ENCODE assay signal across 1 cellular context in the genomic region with DNA sequence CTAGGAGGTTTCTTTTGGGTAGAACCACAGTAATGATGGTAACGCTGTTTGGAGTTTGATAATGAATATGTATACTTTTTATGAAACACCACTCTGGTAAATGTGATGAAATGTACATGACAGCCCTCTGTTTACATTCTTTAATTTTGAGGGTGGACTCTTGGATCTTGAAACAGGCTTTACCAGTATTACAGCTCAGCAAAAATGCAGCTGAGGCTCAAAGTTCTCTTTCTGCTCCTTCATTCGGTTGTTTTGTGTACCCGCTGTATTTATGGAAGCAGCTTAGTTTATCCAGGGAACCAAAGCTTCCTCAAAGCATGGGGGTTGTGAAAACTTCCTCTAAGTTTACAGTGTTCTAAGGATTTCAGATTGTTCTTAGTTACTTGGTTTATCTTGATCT.
TF ChIP-seq lines count a peak whose summit lies in the region.

No MANE protein-coding gene starts in this region.

TF ChIP-seq in HepG2, 621 proteins besides CTCF, POLR2A, EP300 and RAD21 (continued from another document and continues in another):
- TF ChIP-seq ZBTB46 (CRISPR knock-in tag; IDR thresholded peaks at IDR 0.05; ENCODE audit: borderline replicate concordance) (no peak), U2AF2 (IDR thresholded peaks at IDR 0.05; ENCODE audit: low read depth, low read length) (no peak), IRF2 (CRISPR knock-in tag; IDR thresholded peaks at IDR 0.05) (peak; percentile 55; the same call in 1 of the 2 replicates), ZNF687 (CRISPR knock-in tag; IDR thresholded peaks at IDR 0.05) (no peak), ZNF326 (CRISPR knock-in tag; IDR thresholded peaks at IDR 0.05; ENCODE audit: borderline replicate concordance) (no peak), HOXA5 (CRISPR knock-in tag; IDR thresholded peaks at IDR 0.05) (no peak), HNRNPUL1 (IDR thresholded peaks at IDR 0.05; ENCODE audit: low read depth, low read length) (no peak), ZSCAN31 (CRISPR knock-in tag; IDR thresholded peaks at IDR 0.05; ENCODE audit: low read depth) (no peak), NFAT5 (CRISPR knock-in tag; IDR thresholded peaks at IDR 0.05) (no peak), RFXAP (CRISPR knock-in tag; IDR thresholded peaks at IDR 0.05; ENCODE audit: borderline replicate concordance) (no peak), ZNF282 (IDR thresholded peaks at IDR 0.05; ENCODE audit: partially characterized antibody) (no peak), SRY (CRISPR knock-in tag; IDR thresholded peaks at IDR 0.05) (no peak), NFRKB (IDR thresholded peaks at IDR 0.05) (no peak), ZNF263 (CRISPR knock-in tag; IDR thresholded peaks at IDR 0.05) (no peak), ARID5B (CRISPR knock-in tag; IDR thresholded peaks at IDR 0.05) (peak; percentile 98), ZSCAN9 (CRISPR knock-in tag; IDR thresholded peaks at IDR 0.05; ENCODE audit: borderline replicate concordance) (0 out of 2 replicates have a peak, but pooled peaks have one; percentile 25), MIXL1 (CRISPR knock-in tag; IDR thresholded peaks at IDR 0.05) (peak; percentile 94), ZNF549 (CRISPR knock-in tag; IDR thresholded peaks at IDR 0.05) (no peak), EEA1 (CRISPR knock-in tag; IDR thresholded peaks at IDR 0.05; ENCODE audit: borderline replicate concordance) (no peak), JUN (CRISPR knock-in tag; IDR thresholded peaks at IDR 0.05) (no peak)
- TF ChIP-seq, protein P1, sequence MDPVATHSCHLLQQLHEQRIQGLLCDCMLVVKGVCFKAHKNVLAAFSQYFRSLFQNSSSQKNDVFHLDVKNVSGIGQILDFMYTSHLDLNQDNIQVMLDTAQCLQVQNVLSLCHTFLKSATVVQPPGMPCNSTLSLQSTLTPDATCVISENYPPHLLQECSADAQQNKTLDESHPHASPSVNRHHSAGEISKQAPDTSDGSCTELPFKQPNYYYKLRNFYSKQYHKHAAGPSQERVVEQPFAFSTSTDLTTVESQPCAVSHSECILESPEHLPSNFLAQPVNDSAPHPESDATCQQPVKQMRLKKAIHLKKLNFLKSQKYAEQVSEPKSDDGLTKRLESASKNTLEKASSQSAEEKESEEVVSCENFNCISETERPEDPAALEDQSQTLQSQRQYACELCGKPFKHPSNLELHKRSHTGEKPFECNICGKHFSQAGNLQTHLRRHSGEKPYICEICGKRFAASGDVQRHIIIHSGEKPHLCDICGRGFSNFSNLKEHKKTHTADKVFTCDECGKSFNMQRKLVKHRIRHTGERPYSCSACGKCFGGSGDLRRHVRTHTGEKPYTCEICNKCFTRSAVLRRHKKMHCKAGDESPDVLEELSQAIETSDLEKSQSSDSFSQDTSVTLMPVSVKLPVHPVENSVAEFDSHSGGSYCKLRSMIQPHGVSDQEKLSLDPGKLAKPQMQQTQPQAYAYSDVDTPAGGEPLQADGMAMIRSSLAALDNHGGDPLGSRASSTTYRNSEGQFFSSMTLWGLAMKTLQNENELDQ (CRISPR knock-in tag; IDR thresholded peaks at IDR 0.05; ENCODE audit: borderline replicate concordance), result no peak
- TF ChIP-seq, protein P2, sequence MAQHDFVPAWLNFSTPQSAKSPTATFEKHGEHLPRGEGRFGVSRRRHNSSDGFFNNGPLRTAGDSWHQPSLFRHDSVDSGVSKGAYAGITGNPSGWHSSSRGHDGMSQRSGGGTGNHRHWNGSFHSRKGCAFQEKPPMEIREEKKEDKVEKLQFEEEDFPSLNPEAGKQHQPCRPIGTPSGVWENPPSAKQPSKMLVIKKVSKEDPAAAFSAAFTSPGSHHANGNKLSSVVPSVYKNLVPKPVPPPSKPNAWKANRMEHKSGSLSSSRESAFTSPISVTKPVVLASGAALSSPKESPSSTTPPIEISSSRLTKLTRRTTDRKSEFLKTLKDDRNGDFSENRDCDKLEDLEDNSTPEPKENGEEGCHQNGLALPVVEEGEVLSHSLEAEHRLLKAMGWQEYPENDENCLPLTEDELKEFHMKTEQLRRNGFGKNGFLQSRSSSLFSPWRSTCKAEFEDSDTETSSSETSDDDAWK (CRISPR knock-in tag; IDR thresholded peaks at IDR 0.05), result no peak
- TF ChIP-seq, protein P3, sequence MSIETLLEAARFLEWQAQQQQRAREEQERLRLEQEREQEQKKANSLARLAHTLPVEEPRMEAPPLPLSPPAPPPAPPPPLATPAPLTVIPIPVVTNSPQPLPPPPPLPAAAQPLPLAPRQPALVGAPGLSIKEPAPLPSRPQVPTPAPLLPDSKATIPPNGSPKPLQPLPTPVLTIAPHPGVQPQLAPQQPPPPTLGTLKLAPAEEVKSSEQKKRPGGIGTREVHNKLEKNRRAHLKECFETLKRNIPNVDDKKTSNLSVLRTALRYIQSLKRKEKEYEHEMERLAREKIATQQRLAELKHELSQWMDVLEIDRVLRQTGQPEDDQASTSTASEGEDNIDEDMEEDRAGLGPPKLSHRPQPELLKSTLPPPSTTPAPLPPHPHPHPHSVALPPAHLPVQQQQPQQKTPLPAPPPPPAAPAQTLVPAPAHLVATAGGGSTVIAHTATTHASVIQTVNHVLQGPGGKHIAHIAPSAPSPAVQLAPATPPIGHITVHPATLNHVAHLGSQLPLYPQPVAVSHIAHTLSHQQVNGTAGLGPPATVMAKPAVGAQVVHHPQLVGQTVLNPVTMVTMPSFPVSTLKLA (IDR thresholded peaks at IDR 0.05), result no peak
- TF ChIP-seq, protein P4, sequence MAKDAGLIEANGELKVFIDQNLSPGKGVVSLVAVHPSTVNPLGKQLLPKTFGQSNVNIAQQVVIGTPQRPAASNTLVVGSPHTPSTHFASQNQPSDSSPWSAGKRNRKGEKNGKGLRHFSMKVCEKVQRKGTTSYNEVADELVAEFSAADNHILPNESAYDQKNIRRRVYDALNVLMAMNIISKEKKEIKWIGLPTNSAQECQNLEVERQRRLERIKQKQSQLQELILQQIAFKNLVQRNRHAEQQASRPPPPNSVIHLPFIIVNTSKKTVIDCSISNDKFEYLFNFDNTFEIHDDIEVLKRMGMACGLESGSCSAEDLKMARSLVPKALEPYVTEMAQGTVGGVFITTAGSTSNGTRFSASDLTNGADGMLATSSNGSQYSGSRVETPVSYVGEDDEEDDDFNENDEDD (CRISPR knock-in tag; IDR thresholded peaks at IDR 0.05; ENCODE audit: borderline replicate concordance), result no peak
- TF ChIP-seq, protein P5, sequence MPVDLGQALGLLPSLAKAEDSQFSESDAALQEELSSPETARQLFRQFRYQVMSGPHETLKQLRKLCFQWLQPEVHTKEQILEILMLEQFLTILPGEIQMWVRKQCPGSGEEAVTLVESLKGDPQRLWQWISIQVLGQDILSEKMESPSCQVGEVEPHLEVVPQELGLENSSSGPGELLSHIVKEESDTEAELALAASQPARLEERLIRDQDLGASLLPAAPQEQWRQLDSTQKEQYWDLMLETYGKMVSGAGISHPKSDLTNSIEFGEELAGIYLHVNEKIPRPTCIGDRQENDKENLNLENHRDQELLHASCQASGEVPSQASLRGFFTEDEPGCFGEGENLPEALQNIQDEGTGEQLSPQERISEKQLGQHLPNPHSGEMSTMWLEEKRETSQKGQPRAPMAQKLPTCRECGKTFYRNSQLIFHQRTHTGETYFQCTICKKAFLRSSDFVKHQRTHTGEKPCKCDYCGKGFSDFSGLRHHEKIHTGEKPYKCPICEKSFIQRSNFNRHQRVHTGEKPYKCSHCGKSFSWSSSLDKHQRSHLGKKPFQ (CRISPR knock-in tag; IDR thresholded peaks at IDR 0.05; ENCODE audit: insufficient replicate concordance), result no peak
